ENCODE assay signal across 24 cellular contexts in the genomic region with DNA sequence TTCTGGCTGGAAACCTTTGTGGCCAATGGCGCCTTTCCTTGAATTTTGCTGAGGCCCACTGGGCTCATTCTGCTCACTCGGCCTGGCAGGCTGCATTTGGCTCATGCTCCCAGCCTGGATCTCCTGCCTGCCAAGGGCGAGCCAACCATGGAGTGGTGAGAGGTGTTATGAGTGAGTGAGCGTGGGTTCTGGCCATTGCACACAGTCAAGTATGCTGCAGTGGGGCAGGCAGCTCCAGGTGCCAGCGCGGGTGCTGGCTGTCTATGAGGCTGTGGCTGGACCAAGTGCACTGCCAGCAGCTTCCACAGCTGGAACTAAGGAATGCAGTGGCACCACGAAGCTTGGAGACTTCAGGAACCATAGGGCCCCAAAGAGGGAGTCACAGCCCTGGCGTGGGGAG. TPM values are rescaled to one million over a fixed set of nuclear protein-coding genes. Genes with fewer than 3 reads are reported as not detected.
"Had no signal": no experiment of that assay in that cellular context is flagged by ENCODE, and none has a peak within 500 bp of the region (broad histone marks: within the 10 kb centered on the region; RNA-seq: fewer than 3 reads in every experiment).

No MANE protein-coding gene starts in this region.

- DNase-seq: activated CD4-positive, alpha-beta memory T cell treated with anti-CD3 and anti-CD28 coated beads, Interleukin-2, amount 10 ng/mL, durations not matched to agents 7 days and 5 days; activated CD4-positive, alpha-beta T cell treated with anti-CD3 and anti-CD28 coated beads for 36 hours; activated CD4-positive, alpha-beta T cell treated with anti-CD3 and anti-CD28 coated beads, Interleukin-2, amount 50 U/mL, for 1 hour; activated CD4-positive, CD25-positive, alpha-beta regulatory T cell; activated gamma-delta T cell treated with Interleukin-2 at 50 U/mL for 16 hours; activated naive CD4-positive, alpha-beta T cell treated with anti-CD3 and anti-CD28 coated beads, Interleukin-2, amount 10 ng/mL, durations not matched to agents 7 days and 5 days; activated naive CD8-positive, alpha-beta T cell treated with anti-CD3 and anti-CD28 coated beads for 36 hours; activated T-cell treated with anti-CD3 and anti-CD28 coated beads, Interleukin-2, amount 50 U/mL, for 4 hours; caudate nucleus; Karpas-422; MM.1S; NCI-H1105 treated with DMSO at 0.1 percent for 48 hours; NCI-H1436 treated with DMSO at 0.1 percent for 48 hours; NCI-H187; NCI-H2081; NCI-H446; NCI-H524; PC-3; T-cell; T-helper 2 cell; T1000 had no signal

- H3K4me3 ChIP-seq: K562, SK-N-MC had no signal

- H3K4me3 Mint-ChIP-seq: activated CD4-positive, alpha-beta memory T cell treated with anti-CD3 and anti-CD28 coated beads, Interleukin-2, amount 10 ng/mL, durations not matched to agents 7 days and 5 days; activated CD4-positive, alpha-beta T cell treated with anti-CD3 and anti-CD28 coated beads for 36 hours; activated naive CD4-positive, alpha-beta T cell treated with anti-CD3 and anti-CD28 coated beads, Interleukin-2, amount 10 ng/mL, durations not matched to agents 7 days and 5 days; activated naive CD8-positive, alpha-beta T cell treated with anti-CD3 and anti-CD28 coated beads for 36 hours; activated T-cell treated with anti-CD3 and anti-CD28 coated beads, Interleukin-2, amount 50 U/mL, for 4 hours; activated T-helper 17 cell treated with anti-CD3 and anti-CD28 coated beads, Interleukin-2, amount 50 U/mL, for 72 hours; T-cell had no signal

- H3K27ac ChIP-seq: SK-N-MC had no signal

- H3K27me3 Mint-ChIP-seq: activated CD4-positive, alpha-beta T cell treated with anti-CD3 and anti-CD28 coated beads for 36 hours; activated naive CD8-positive, alpha-beta T cell treated with anti-CD3 and anti-CD28 coated beads for 36 hours had no signal

- H3K4me1 Mint-ChIP-seq: activated naive CD8-positive, alpha-beta T cell treated with anti-CD3 and anti-CD28 coated beads for 36 hours; activated T-helper 17 cell treated with anti-CD3 and anti-CD28 coated beads, Interleukin-2, amount 50 U/mL, for 72 hours had no signal

- ATAC-seq: activated CD4-positive, alpha-beta T cell treated with anti-CD3 and anti-CD28 coated beads for 36 hours; activated T-cell treated with anti-CD3 and anti-CD28 coated beads, Interleukin-2, amount 50 U/mL, for 4 hours; activated T-helper 17 cell treated with anti-CD3 and anti-CD28 coated beads, Interleukin-2, amount 50 U/mL, for 72 hours; K562; PC-3; T-cell had no signal

- H3K27ac Mint-ChIP-seq: activated CD4-positive, alpha-beta memory T cell treated with anti-CD3 and anti-CD28 coated beads, Interleukin-2, amount 10 ng/mL, durations not matched to agents 7 days and 5 days; activated CD4-positive, alpha-beta T cell treated with anti-CD3 and anti-CD28 coated beads for 36 hours; activated naive CD4-positive, alpha-beta T cell treated with anti-CD3 and anti-CD28 coated beads, Interleukin-2, amount 10 ng/mL, durations not matched to agents 7 days and 5 days; activated naive CD8-positive, alpha-beta T cell treated with anti-CD3 and anti-CD28 coated beads for 36 hours; activated T-helper 17 cell treated with anti-CD3 and anti-CD28 coated beads, Interleukin-2, amount 50 U/mL, for 72 hours; T-cell had no signal

- H3K36me3 Mint-ChIP-seq: activated naive CD4-positive, alpha-beta T cell treated with anti-CD3 and anti-CD28 coated beads, Interleukin-2, amount 10 ng/mL, durations not matched to agents 7 days and 5 days had no signal

RNA-seq across cellular contexts. Expression of a gene that starts 42.2 kb away (rescaled TPM):
- total RNA-seq: activated CD4-positive, alpha-beta memory T cell treated with anti-CD3 and anti-CD28 coated beads, Interleukin-2, amount 10 ng/mL, durations not matched to agents 7 days and 5 days; activated CD4-positive, alpha-beta T cell treated with anti-CD3 and anti-CD28 coated beads for 36 hours; activated naive CD8-positive, alpha-beta T cell treated with anti-CD3 and anti-CD28 coated beads for 36 hours; activated T-cell treated with anti-CD3 and anti-CD28 coated beads, Interleukin-2, amount 50 U/mL, for 4 hours; activated T-helper 17 cell treated with anti-CD3 and anti-CD28 coated beads, Interleukin-2, amount 50 U/mL, for 72 hours; K562; PC-3; T-cell had no signal
